In the genomic region with DNA sequence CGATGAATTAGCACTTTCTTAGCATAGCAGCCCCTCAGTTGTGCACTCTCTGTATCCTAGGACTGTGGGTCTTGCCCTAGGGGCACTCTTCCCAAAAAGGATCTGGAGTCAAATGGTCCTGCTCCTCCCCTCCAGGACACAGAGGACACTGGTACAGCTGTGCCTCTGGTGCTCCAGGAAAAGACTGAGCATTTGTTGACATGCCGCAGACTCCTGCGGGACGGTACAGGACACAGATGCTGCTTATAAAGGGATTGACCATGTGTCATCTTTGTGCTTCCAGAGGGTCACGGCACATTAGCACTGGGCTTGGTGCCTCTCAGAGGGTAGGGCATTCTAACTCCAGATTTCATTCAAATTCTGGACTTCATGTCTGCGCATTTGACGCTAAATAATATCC, we compare ENCODE assay signal across 22 cellular contexts.
"Had no signal": no experiment of that assay in that cellular context is flagged by ENCODE, and none has a peak within 500 bp of the region (broad histone marks: within the 10 kb centered on the region; RNA-seq: fewer than 3 reads in every experiment).

No MANE protein-coding gene starts in this region.

- H3K4me3 Mint-ChIP-seq: activated B cell treated with CpG ODN at 0.5 μM for 24 hours; activated CD4-positive, alpha-beta memory T cell treated with anti-CD3 and anti-CD28 coated beads for 36 hours; endodermal cell; naive thymus-derived CD8-positive, alpha-beta T cell; stimulated activated effector memory CD8-positive, alpha-beta T cell treated with anti-CD3 and anti-CD28 coated beads, Interleukin-12 subunit alpha, Interleukin-12 subunit beta, amount 100 ng/mL, for 72 hours; stimulated activated naive CD8-positive, alpha-beta T cell treated with anti-CD3 and anti-CD28 coated beads, Interleukin-15, amount 100 ng/mL, for 72 hours had no signal

- H3K4me1 ChIP-seq: gastroesophageal sphincter, prostate gland, right atrium auricular region, transverse colon had no signal

- DNase-seq: activated B cell treated with CpG ODN at 0.5 μM for 24 hours; activated CD4-positive, alpha-beta memory T cell treated with anti-CD3 and anti-CD28 coated beads for 36 hours; activated CD4-positive, alpha-beta T cell treated with anti-CD3 and anti-CD28 coated beads for 4 hours; activated naive CD4-positive, alpha-beta T cell treated with Interleukin-2 at 50 U/mL for 16 hours; activated T-cell treated with anti-CD3 and anti-CD28 coated beads, Interleukin-2, amount 50 U/mL, for 48 hours; cerebellar nuclear complex; endodermal cell; esophagus squamous epithelium; heart right ventricle; left colon; mesendoderm; naive thymus-derived CD8-positive, alpha-beta T cell; small intestine; stimulated activated CD4-positive, alpha-beta T cell treated with anti-CD3 and anti-CD28 coated beads, Interleukin-2, amount 100 ng/mL, for 24 hours; stimulated activated naive CD8-positive, alpha-beta T cell treated with anti-CD3 and anti-CD28 coated beads, Interleukin-15, amount 100 ng/mL, for 72 hours; T1000; transverse colon had no signal

- H3K36me3 Mint-ChIP-seq: activated CD4-positive, alpha-beta memory T cell treated with anti-CD3 and anti-CD28 coated beads for 36 hours; naive thymus-derived CD8-positive, alpha-beta T cell; stimulated activated effector memory CD8-positive, alpha-beta T cell treated with anti-CD3 and anti-CD28 coated beads, Interleukin-12 subunit alpha, Interleukin-12 subunit beta, amount 100 ng/mL, for 72 hours had no signal

- H3K36me3 ChIP-seq: esophagus squamous epithelium, gastroesophageal sphincter, heart right ventricle, prostate gland, right atrium auricular region, transverse colon had no signal

- H3K4me3 ChIP-seq: coronary artery, esophagus squamous epithelium, gastroesophageal sphincter, heart right ventricle, prostate gland, right atrium auricular region, transverse colon had no signal

- H3K27ac ChIP-seq: coronary artery, esophagus squamous epithelium, gastroesophageal sphincter, heart right ventricle, prostate gland, right atrium auricular region, transverse colon had no signal

- H3K4me1 Mint-ChIP-seq: activated B cell treated with CpG ODN at 0.5 μM for 24 hours; stimulated activated effector memory CD8-positive, alpha-beta T cell treated with anti-CD3 and anti-CD28 coated beads, Interleukin-12 subunit alpha, Interleukin-12 subunit beta, amount 100 ng/mL, for 72 hours; stimulated activated naive CD8-positive, alpha-beta T cell treated with anti-CD3 and anti-CD28 coated beads, Interleukin-15, amount 100 ng/mL, for 72 hours had no signal

- H3K27ac Mint-ChIP-seq: activated B cell treated with CpG ODN at 0.5 μM for 24 hours; activated CD4-positive, alpha-beta memory T cell treated with anti-CD3 and anti-CD28 coated beads for 36 hours; endodermal cell; naive thymus-derived CD8-positive, alpha-beta T cell; stimulated activated effector memory CD8-positive, alpha-beta T cell treated with anti-CD3 and anti-CD28 coated beads, Interleukin-12 subunit alpha, Interleukin-12 subunit beta, amount 100 ng/mL, for 72 hours; stimulated activated naive CD8-positive, alpha-beta T cell treated with anti-CD3 and anti-CD28 coated beads, Interleukin-15, amount 100 ng/mL, for 72 hours had no signal

- H3K9me3 ChIP-seq: esophagus squamous epithelium, gastroesophageal sphincter, heart right ventricle, prostate gland, right atrium auricular region, transverse colon had no signal

- H3K9me3 Mint-ChIP-seq: activated CD4-positive, alpha-beta memory T cell treated with anti-CD3 and anti-CD28 coated beads for 36 hours; endodermal cell had no signal

- H3K27me3 ChIP-seq: esophagus squamous epithelium, gastroesophageal sphincter, heart right ventricle, right atrium auricular region, transverse colon had no signal
